In the genomic region with DNA sequence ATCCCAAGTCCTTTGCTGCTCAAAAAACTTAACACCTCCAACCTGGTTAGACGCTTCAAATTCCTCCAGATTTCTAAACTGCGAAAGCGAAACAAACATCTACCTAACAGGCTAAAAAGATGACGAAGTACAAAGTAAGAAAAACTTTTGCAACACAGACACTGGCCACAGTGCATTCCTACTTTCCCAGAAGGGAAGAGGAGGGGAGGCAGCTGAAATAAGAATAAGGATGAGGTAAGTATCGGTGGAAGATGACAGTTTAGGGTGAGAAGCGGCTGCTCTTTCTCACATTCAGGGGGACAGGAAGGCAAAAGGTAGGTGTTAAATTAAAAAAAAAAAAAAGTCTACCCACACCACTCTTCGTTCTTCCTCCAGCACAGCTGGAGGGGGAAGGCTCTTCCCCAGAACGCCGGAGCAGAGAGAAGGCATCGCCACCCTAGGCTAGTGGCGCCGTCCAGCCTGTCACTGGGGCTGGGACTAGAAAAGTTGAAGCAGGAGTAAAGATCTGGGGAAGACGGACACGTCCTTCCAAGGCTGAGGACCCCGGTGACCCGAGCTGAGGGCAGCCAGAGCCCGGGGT, we compare ENCODE assay signal across 8 cellular contexts. TPM values are rescaled to one million over a fixed set of nuclear protein-coding genes. Genes with fewer than 3 reads are reported as not detected.
DNase-seq lines count a peak whose midpoint lies in the region; ATAC-seq and TF ChIP-seq lines count a peak whose summit lies in the region.

No MANE protein-coding gene starts in this region.

- DNase-seq in Ammon's horn (ENCODE audit: low spot score) (peak; percentile 10), SJCRH30 (peak in 1 of 2 experiments; percentile 39), vagina (ENCODE audit: extremely low spot score in 2 of 2) (no peak), NCI-H187 treated with DMSO at 0.1 percent for 48 hours (lab: John Stamatoyannopoulos, UW) (no peak)
- peak; percentile 15 to 27 (median 24) for DNase-seq in effector memory CD4-positive, alpha-beta T cell

- H3K4me3 ChIP-seq in SJCRH30 (peak overlapping the region; percentile 78), mononuclear cell (ENCODE audit: low read length) (peak overlapping the region; percentile 72), vagina (peak overlapping the region; percentile 63 to 85)
- H3K4me3 ChIP-seq in effector memory CD4-positive, alpha-beta T cell (ENCODE audit: insufficient read depth, low read depth, low read length, poor library complexity, severe bottlenecking): peak overlapping the region; percentile 95

- intact Hi-C loops in vagina (cut with DNase I): loop anchor here (1.0 to 10.0 kb wide), 3 partner anchors 314 to 435 kb away; a partner anchor contains a TSS

- H3K27me3 ChIP-seq in SJCRH30 (no peaks in the 10 kb centered on the region), mononuclear cell (ENCODE audit: insufficient read depth, low read length) (peaks cover 4% of the 10 kb centered on the region), vagina (no peaks in the 10 kb centered on the region)
- no peaks in the 10 kb centered on the region for H3K27me3 ChIP-seq in effector memory CD4-positive, alpha-beta T cell (replicated peaks; ENCODE audit: control insufficient read depth, insufficient read depth, low read length, poor library complexity, severe bottlenecking)

- no peak for TF ChIP-seq POLR2A in vagina (IDR thresholded peaks at IDR 0.05)

- ATAC-seq in GM18861 (IDR thresholded peaks at IDR 0.05; ENCODE audit: unreplicated experiment) (peak; percentile 3), HG03025 (IDR thresholded peaks at IDR 0.05; ENCODE audit: low FRiP score, unreplicated experiment) (peak; percentile 18)

- H3K36me3 ChIP-seq in SJCRH30: no peaks in the 10 kb centered on the region
- H3K36me3 ChIP-seq in effector memory CD4-positive, alpha-beta T cell (ENCODE audit: control insufficient read depth, insufficient read depth, low read length): no peaks in the 10 kb centered on the region
- no peaks in the 10 kb centered on the region for H3K36me3 ChIP-seq in vagina

- H3K27ac ChIP-seq in SJCRH30: peak overlapping the region; percentile 54; the same call in 1 of the 2 replicates
- peak overlapping the region; percentile 90 for H3K27ac ChIP-seq in effector memory CD4-positive, alpha-beta T cell (ENCODE audit: insufficient read depth, low read length, poor library complexity, severe bottlenecking)
- H3K27ac ChIP-seq in vagina: peak overlapping the region; percentile 93

- TF ChIP-seq CTCF in vagina (IDR thresholded peaks at IDR 0.05): no peak

- H3K4me1 ChIP-seq in SJCRH30 (no peaks in the 10 kb centered on the region), mononuclear cell (ENCODE audit: insufficient read depth, low read length) (peaks cover 34% of the 10 kb centered on the region), vagina (peaks cover 23% of the 10 kb centered on the region)
- H3K4me1 ChIP-seq in effector memory CD4-positive, alpha-beta T cell (ENCODE audit: control insufficient read depth, insufficient read depth, low read length, poor library complexity, severe bottlenecking): peaks cover 4% of the 10 kb centered on the region

- H3K9me3 ChIP-seq in SJCRH30 (replicated peaks) (no peaks in the 10 kb centered on the region), mononuclear cell (ENCODE audit: low read depth, low read length) (no peaks in the 10 kb centered on the region), vagina (no peaks in the 10 kb centered on the region)
- H3K9me3 ChIP-seq in effector memory CD4-positive, alpha-beta T cell (ENCODE audit: control insufficient read depth, low read length): no peaks in the 10 kb centered on the region

RNA-seq across cellular contexts. Expression of a gene that starts 0.9 kb away (rescaled TPM):
- total RNA-seq in SJCRH30 (2014; rRNA removed; shearing (Covaris generic)): 11.4 and 12.0 TPM in 2 replicates
- total RNA-seq in mononuclear cell: 50.1 TPM
- 40.0 TPM for total RNA-seq in vagina

Comparison
In these comparisons a context has a peak if more than half of its experiments do, and no peak if none do; other contexts are left out.
1. DNase-seq: peak in Ammon's horn (single experiment) and effector memory CD4-positive, alpha-beta T cell (3 of 3); none in vagina (0 of 2) and NCI-H187 treated with DMSO at 0.1 percent for 48 hours (single experiment).
2. Peak in every context shown above with its lines, with median percentiles within 50 percentile points of each other: H3K27ac ChIP-seq and H3K4me3 ChIP-seq.